Comparison of ENCODE assay signal across 34 cellular contexts in the genomic region with DNA sequence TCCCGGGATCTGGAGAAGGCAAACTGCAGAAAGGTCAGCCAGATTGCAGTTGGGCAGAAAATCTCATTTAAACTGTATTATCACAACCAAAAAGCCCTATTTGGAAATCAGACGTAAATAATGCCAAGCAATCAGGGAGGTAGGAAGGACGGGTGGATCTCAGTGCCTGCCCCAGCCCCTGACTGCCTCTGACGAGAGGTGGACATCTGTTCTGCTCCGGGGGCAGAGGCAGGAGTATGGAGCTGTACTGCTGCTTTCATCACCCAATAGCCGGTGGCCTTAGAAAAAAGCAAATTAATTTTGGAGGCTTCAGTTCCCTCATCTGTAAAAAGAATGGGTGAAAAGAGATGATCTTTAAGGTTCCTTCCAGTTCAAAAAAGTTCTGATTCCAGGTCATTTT.
"Had no signal": no experiment of that assay in that cellular context is flagged by ENCODE, and none has a peak within 500 bp of the region (broad histone marks: within the 10 kb centered on the region; RNA-seq: fewer than 3 reads in every experiment).

No MANE protein-coding gene starts in this region.

- DNase-seq: Karpas-422, Kasumi-1, MG63, MM.1S, MV-4-11, NCI-H1048, NCI-H1092, NCI-H1092 treated with DMSO at 0.1 percent for 48 hours, NCI-H1105, NCI-H1105 treated with DMSO at 0.1 percent for 48 hours, NCI-H1417, NCI-H1417 treated with DMSO at 0.1 percent for 48 hours, NCI-H1436, NCI-H1436 treated with DMSO at 0.1 percent for 48 hours, NCI-H146, NCI-H1694, NCI-H1694 treated with DMSO at 0.1 percent for 48 hours, NCI-H187, NCI-H187 treated with DMSO at 0.1 percent for 48 hours, NCI-H1930, NCI-H2029, NCI-H2029 treated with DMSO at 0.1 percent for 48 hours, NCI-H2081, NCI-H2081 treated with DMSO at 0.1 percent for 48 hours, NCI-H2107, NCI-H2171, NCI-H2171 treated with DMSO at 0.1 percent for 48 hours, NCI-H2227 treated with DMSO at 0.1 percent for 48 hours, NCI-H226, NCI-H345, NCI-H446, NCI-H446 treated with DMSO at 0.1 percent for 48 hours, NCI-H510A, NCI-H510A treated with DMSO at 0.1 percent for 48 hours had no signal

- H3K27me3 ChIP-seq: MG63 had no signal

- H3K4me3 ChIP-seq: MG63 had no signal

- H3K36me3 ChIP-seq: MG63 had no signal
